In the genomic region with DNA sequence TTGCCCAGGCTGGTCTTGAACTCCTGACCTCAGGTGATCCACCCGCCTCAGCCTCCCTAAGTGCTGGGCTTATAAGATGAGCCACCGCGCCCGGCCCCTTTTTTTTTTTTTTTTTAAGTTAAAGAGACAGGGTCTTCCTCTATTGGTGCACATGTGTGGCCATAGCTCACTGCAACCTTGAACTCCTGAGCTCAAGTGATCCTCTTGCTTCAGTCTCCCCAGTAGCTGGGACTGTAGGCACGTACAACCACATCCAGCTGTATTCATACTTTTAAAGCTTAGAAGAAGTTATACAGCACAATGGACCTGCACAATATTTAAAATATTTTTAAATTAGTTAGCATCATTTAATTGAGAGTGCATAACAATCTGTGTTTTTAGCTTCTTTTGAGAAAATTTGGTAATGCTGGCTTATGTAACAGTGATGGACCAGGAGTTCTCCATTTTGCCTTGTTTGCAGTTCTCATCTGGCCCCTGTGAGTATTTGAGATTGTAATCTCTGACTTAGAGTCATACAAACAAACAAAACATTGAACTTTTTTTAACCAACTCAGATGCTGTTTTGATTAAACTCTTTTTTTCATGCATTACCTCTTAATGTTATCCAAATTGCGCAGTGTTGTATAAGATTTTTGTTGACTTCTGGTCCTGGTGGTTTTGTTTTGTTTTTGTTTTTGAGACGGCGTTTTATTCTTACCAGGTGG, we compare ENCODE assay signal across 22 cellular contexts. TPM values are rescaled to one million over a fixed set of nuclear protein-coding genes. Genes with fewer than 3 reads are reported as not detected.
DNase-seq lines count a peak whose midpoint lies in the region; ATAC-seq and TF ChIP-seq lines count a peak whose summit lies in the region.
"Had no signal": no experiment of that assay in that cellular context is flagged by ENCODE, and none has a peak within 500 bp of the region (broad histone marks: within the 10 kb centered on the region; RNA-seq: fewer than 3 reads in every experiment).

No MANE protein-coding gene starts in this region.

- H3K9me3 Mint-ChIP-seq in CD14-positive monocyte (no peaks in the 10 kb centered on the region), H9 (no peaks in the 10 kb centered on the region)
- H3K9me3 Mint-ChIP-seq in central memory CD8-positive, alpha-beta T cell: no peaks in the 10 kb centered on the region
- H3K9me3 Mint-ChIP-seq in naive thymus-derived CD8-positive, alpha-beta T cell: no peaks in the 10 kb centered on the region
- H3K9me3 Mint-ChIP-seq: T-helper 2 cell treated with Interferon-gamma antibody and Interleukin-4, amounts not matched to agents 5 μg/mL and 100 μg/mL, for 36 hours had no signal

- H3K79me1 ChIP-seq in H9 (ENCODE audit: insufficient read depth, low read depth, low read length, poor library complexity, severe bottlenecking): peaks cover 8% of the 10 kb centered on the region

- intact Hi-C loops in CD14-positive monocyte (cut with micrococcal nuclease): loop anchor here in 1 of 2 donors (10.0 kb wide), 1 partner anchor 62 kb away; no protein-coding TSS in a partner anchor

- no peak overlapping the region for H3K27ac ChIP-seq in H9 (ENCODE audit: insufficient read length, low read depth, low read length)
- H3K27ac ChIP-seq: prostate gland, upper lobe of left lung, WERI-Rb-1 had no signal

- H4K5ac ChIP-seq in H9 (ENCODE audit: insufficient read length, low read depth, low read length): no peak overlapping the region

- H3K4me1 Mint-ChIP-seq in CD14-positive monocyte (peaks cover 14% of the 10 kb centered on the region), H9 (no peaks in the 10 kb centered on the region)
- H3K4me1 Mint-ChIP-seq in central memory CD8-positive, alpha-beta T cell: peaks cover 48% of the 10 kb centered on the region
- H3K4me1 Mint-ChIP-seq in naive thymus-derived CD8-positive, alpha-beta T cell: peaks cover 36 to 75% (median 53%) of the 10 kb centered on the region in 4 donors

- H3K9ac ChIP-seq in H9 (ENCODE audit: extremely low read depth, insufficient read length, low read length): no peak overlapping the region

- H3K18ac ChIP-seq in H9 (ENCODE audit: insufficient read length, low read depth, low read length): no peak overlapping the region

- H3K27ac Mint-ChIP-seq in CD14-positive monocyte (peak overlapping the region in 5 of 7 donors; percentile 20 to 70 (median 48)), H9 (peak overlapping the region; percentile 52 to 79 (median 71); a peak in 4 of 7 replicates)
- H3K27ac Mint-ChIP-seq in central memory CD8-positive, alpha-beta T cell (ENCODE audit: low read depth): peak overlapping the region; percentile 41
- H3K27ac Mint-ChIP-seq in naive thymus-derived CD8-positive, alpha-beta T cell: peak overlapping the region in 9 of 10 donors; percentile 26 to 87 (median 69)
- H3K27ac Mint-ChIP-seq: T-helper 2 cell treated with Interferon-gamma antibody and Interleukin-4, amounts not matched to agents 5 μg/mL and 100 μg/mL, for 36 hours had no signal

- H3K27me3 Mint-ChIP-seq in CD14-positive monocyte (ENCODE audit: low read depth in 3 of 3) (no peaks in the 10 kb centered on the region), H9 (ENCODE audit: low read depth) (no peaks in the 10 kb centered on the region)
- no peaks in the 10 kb centered on the region for H3K27me3 Mint-ChIP-seq in central memory CD8-positive, alpha-beta T cell
- no peaks in the 10 kb centered on the region for H3K27me3 Mint-ChIP-seq in naive thymus-derived CD8-positive, alpha-beta T cell

- H2BK12ac ChIP-seq in H9 (ENCODE audit: insufficient read length, low read depth, low read length): no peak overlapping the region

- no peak overlapping the region for H2AK5ac ChIP-seq in H9 (ENCODE audit: insufficient read length, low read length)

- H3K4ac ChIP-seq in H9 (ENCODE audit: low read depth, low read length): no peak overlapping the region

- ATAC-seq in central memory CD8-positive, alpha-beta T cell (replicated peaks; ENCODE audit: extremely low read depth, poor library complexity, severe bottlenecking): no peak
- no peak for ATAC-seq in naive thymus-derived CD8-positive, alpha-beta T cell
- no peak for ATAC-seq in GM18517 (IDR thresholded peaks at IDR 0.05; ENCODE audit: unreplicated experiment)
- no peak for ATAC-seq in GM18870 (IDR thresholded peaks at IDR 0.05; ENCODE audit: unreplicated experiment)
- ATAC-seq in GM21825 (IDR thresholded peaks at IDR 0.05; ENCODE audit: unreplicated experiment): no peak
- ATAC-seq: HCT116 had no signal

- H3K14ac ChIP-seq in H9 (ENCODE audit: insufficient read depth, low read length): no peak overlapping the region

- DNase-seq in CD14-positive monocyte (ENCODE audit: low spot score) (no peak), H9 (no peak), hepatic stellate cell (ENCODE audit: low spot score) (no peak)
- no peak for DNase-seq in central memory CD8-positive, alpha-beta T cell (ENCODE audit: low spot score in 2 of 2)
- no peak for DNase-seq in naive thymus-derived CD8-positive, alpha-beta T cell
- DNase-seq: activated CD8-positive, alpha-beta memory T cell treated with anti-CD3 and anti-CD28 coated beads for 24 hours; COR-L47; dermis blood vessel endothelial cell; DND-41; NCI-H1048; NCI-H2081; NCI-H510A treated with DMSO at 0.1 percent for 48 hours; stomach; upper lobe of left lung; WERI-Rb-1 had no signal

- no peak overlapping the region for H4K8ac ChIP-seq in H9 (replicated peaks; ENCODE audit: insufficient read length, low read depth, low read length)

- H2BK15ac ChIP-seq in H9 (ENCODE audit: low read depth, low read length): no peak overlapping the region

- no peaks in the 10 kb centered on the region for H4K20me1 ChIP-seq in H9 (ENCODE audit: control insufficient read depth, insufficient read depth, insufficient read length)

- H3K36me3 Mint-ChIP-seq in CD14-positive monocyte (peaks cover 79 to 84% of the 10 kb centered on the region in 2 donors), H9 (ENCODE audit: insufficient read depth in 1 of 3, low read depth in 3 of 3) (peaks cover 54 to 91% (median 83%) of the 10 kb centered on the region in 3 experiments)
- H3K36me3 Mint-ChIP-seq in central memory CD8-positive, alpha-beta T cell (ENCODE audit: insufficient read depth): peaks cover 87% of the 10 kb centered on the region
- peaks cover 11 to 97% (median 29%) of the 10 kb centered on the region in 3 donors for H3K36me3 Mint-ChIP-seq in naive thymus-derived CD8-positive, alpha-beta T cell

- no peak overlapping the region for H2BK20ac ChIP-seq in H9 (ENCODE audit: low read depth, low read length, poor library complexity, severe bottlenecking)

- no peak overlapping the region for H2AFZ ChIP-seq in H9 (ENCODE audit: low read length)

- no peaks in the 10 kb centered on the region; the same call in 1 of the 2 replicates for H3K27me3 ChIP-seq in H9 (ENCODE audit: insufficient read depth, low read length)
- H3K27me3 ChIP-seq: breast epithelium, stomach, upper lobe of left lung had no signal

- TF ChIP-seq CTCF in CD14-positive monocyte (IDR thresholded peaks at IDR 0.05): no peak
- TF ChIP-seq CTCF in H9 (conservative IDR thresholded peaks at IDR 0.05): no peak

- no peaks in the 10 kb centered on the region for H3K23me2 ChIP-seq in H9 (ENCODE audit: insufficient read length, low read depth, low read length, poor library complexity, severe bottlenecking)

- POLR2A ChIA-PET in naive thymus-derived CD8-positive, alpha-beta T cell (lab: Charles Lee): interaction anchor here (0.5 to 1.8 kb wide), 6 partner anchors 8 to 124 kb away, joined by 3 to 8 read pairs (median 3); no protein-coding TSS in a partner anchor

- no peak overlapping the region for H3T11ph ChIP-seq in H9 (ENCODE audit: low read length)

- H3K79me2 ChIP-seq in H9 (ENCODE audit: insufficient read depth, low read length): no peaks in the 10 kb centered on the region

- no peak overlapping the region for H2BK120ac ChIP-seq in H9 (ENCODE audit: low read depth, low read length, poor library complexity, severe bottlenecking)

- no peaks in the 10 kb centered on the region for H3K9me3 ChIP-seq in H9 (ENCODE audit: control insufficient read depth, low read depth, low read length)
- H3K9me3 ChIP-seq: breast epithelium, prostate gland, stomach, upper lobe of left lung had no signal

- no peaks in the 10 kb centered on the region for H3K4me1 ChIP-seq in H9 (ENCODE audit: insufficient read depth, low read length)
- H3K4me1 ChIP-seq: breast epithelium had no signal

- no peak overlapping the region for H3K23ac ChIP-seq in H9 (ENCODE audit: insufficient read length, low read depth, low read length)

- no peak overlapping the region for H3K56ac ChIP-seq in H9 (ENCODE audit: insufficient read length, low read depth, low read length)

- no peak overlapping the region for H3K4me2 ChIP-seq in H9 (ENCODE audit: insufficient read depth, insufficient read length, low read length)

- H4K91ac ChIP-seq in H9 (ENCODE audit: insufficient read length, low read depth, low read length): no peak overlapping the region

- WGBS in H9 (ENCODE audit: extremely low coverage, insufficient read length, low lambda C conversion rate): no CpG with 5 or more reads among the region's 8 CpGs

- H3K4me3 Mint-ChIP-seq in CD14-positive monocyte (no peak overlapping the region), H9 (no peak overlapping the region)
- no peak overlapping the region for H3K4me3 Mint-ChIP-seq in central memory CD8-positive, alpha-beta T cell
- peak overlapping the region in 1 of 10 donors; percentile 20 for H3K4me3 Mint-ChIP-seq in naive thymus-derived CD8-positive, alpha-beta T cell
- H3K4me3 Mint-ChIP-seq: T-helper 2 cell treated with Interferon-gamma antibody and Interleukin-4, amounts not matched to agents 5 μg/mL and 100 μg/mL, for 36 hours had no signal

- H2BK5ac ChIP-seq in H9 (ENCODE audit: insufficient read length, low read length): no peak overlapping the region

RNA-seq across cellular contexts. Expression of gene CHD2, which starts 33.0 kb away (rescaled TPM):
- 10 to 100 TPM in 1 of 2 donors, 1 to 10 TPM in 1; 9.6 to 11.4 TPM for polyA plus RNA-seq in CD14-positive monocyte
- 56.7 and 63.3 TPM in 2 replicates for total RNA-seq in H9 (2021)
- 100 to 1,000 TPM; 415 to 427 TPM for total RNA-seq in naive thymus-derived CD8-positive, alpha-beta T cell
- 100 to 1,000 TPM in 1 of 3 donors, 10 to 100 TPM in 2; 53.1 to 101 (median 68.1) TPM for polyA plus RNA-seq in naive thymus-derived CD8-positive, alpha-beta T cell
